ENCODE assay signal across 18 cellular contexts in the genomic region with DNA sequence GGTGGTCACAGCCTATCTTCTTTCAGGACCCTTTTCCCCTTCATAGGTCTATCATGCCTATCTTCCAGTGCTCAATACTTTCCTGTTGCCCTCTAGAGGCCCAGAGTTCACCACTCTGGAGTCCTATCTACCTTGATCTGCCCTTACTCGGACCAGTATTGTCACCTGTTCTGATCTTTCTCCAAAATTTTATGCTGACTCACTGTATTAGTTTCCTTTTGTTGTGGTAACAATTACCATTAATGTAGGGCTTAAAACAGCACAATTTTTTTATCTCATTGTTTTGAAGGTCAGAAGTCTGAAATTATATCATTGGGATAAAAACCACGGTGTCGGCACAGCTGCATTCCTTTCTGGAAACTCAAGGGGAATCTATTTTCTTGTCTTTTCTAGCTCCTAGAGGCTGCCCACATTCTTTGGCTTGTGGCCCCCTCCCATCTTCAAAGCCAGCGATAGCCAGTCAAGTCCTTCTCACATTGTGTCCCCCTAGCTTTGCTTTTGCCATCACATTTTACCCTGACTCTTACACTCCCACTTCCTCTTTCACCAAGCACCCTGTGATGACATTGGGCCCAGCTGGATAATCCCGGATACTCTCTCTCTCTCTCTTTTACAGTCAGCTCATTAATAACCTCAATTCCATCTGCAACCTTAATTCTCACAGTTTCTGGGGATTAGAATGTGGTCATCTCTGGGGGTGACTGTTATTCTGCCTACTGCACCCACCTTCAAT.
"Had no signal": no experiment of that assay in that cellular context is flagged by ENCODE, and none has a peak within 500 bp of the region (broad histone marks: within the 10 kb centered on the region; RNA-seq: fewer than 3 reads in every experiment).

No MANE protein-coding gene starts in this region.

- H3K36me3 Mint-ChIP-seq: activated CD8-positive, alpha-beta memory T cell treated with anti-CD3 and anti-CD28 coated beads, Interleukin-2, amount 10 ng/mL, durations not matched to agents 7 days and 5 days; brain; memory B cell had no signal

- DNase-seq: activated CD4-positive, alpha-beta T cell treated with anti-CD3 and anti-CD28 coated beads for 1 hour; activated CD4-positive, alpha-beta T cell treated with anti-CD3 and anti-CD28 coated beads, Interleukin-2, amount 50 U/mL, for 48 hours; activated CD8-positive, alpha-beta memory T cell treated with anti-CD3 and anti-CD28 coated beads, Interleukin-2, amount 10 ng/mL, durations not matched to agents 7 days and 5 days; activated effector memory CD4-positive, alpha-beta T cell treated with Interleukin-2 at 50 U/mL for 16 hours; activated T-cell treated with anti-CD3 and anti-CD28 coated beads, Interleukin-2, amount 50 U/mL, for 24 hours; cerebellar nuclear complex; foreskin melanocyte; head of caudate nucleus; left lung; pancreas; stimulated activated CD4-positive, alpha-beta T cell treated with anti-CD3 and anti-CD28 coated beads, Interleukin-4, amount 100 ng/mL, for 24 hours; stimulated activated naive CD8-positive, alpha-beta T cell treated with anti-CD3 and anti-CD28 coated beads, Interleukin-15, amount 100 ng/mL, for 72 hours; testis had no signal

- H3K27ac Mint-ChIP-seq: activated CD8-positive, alpha-beta memory T cell treated with anti-CD3 and anti-CD28 coated beads, Interleukin-2, amount 10 ng/mL, durations not matched to agents 7 days and 5 days; activated naive CD4-positive, alpha-beta T cell treated with anti-CD3 and anti-CD28 coated beads, Interleukin-2, amount 50 U/mL, for 24 hours; activated T-cell treated with anti-CD3 and anti-CD28 coated beads, Interleukin-2, amount 50 U/mL, for 24 hours; brain; dendritic cell treated with granulocyte-macrophage colony-stimulating factor and Interleukin-4, amounts not matched to agents 40 ng/mL and 50 ng/mL, for 4 days; memory B cell; stimulated activated naive CD8-positive, alpha-beta T cell treated with anti-CD3 and anti-CD28 coated beads, Interleukin-15, amount 100 ng/mL, for 72 hours had no signal

- H3K9me3 Mint-ChIP-seq: activated T-cell treated with anti-CD3 and anti-CD28 coated beads, Interleukin-2, amount 50 U/mL, for 24 hours; dendritic cell treated with granulocyte-macrophage colony-stimulating factor and Interleukin-4, amounts not matched to agents 40 ng/mL and 50 ng/mL, for 4 days had no signal

- H3K27me3 Mint-ChIP-seq: activated naive CD4-positive, alpha-beta T cell treated with anti-CD3 and anti-CD28 coated beads, Interleukin-2, amount 50 U/mL, for 24 hours; activated T-cell treated with anti-CD3 and anti-CD28 coated beads, Interleukin-2, amount 50 U/mL, for 24 hours; dendritic cell treated with granulocyte-macrophage colony-stimulating factor and Interleukin-4, amounts not matched to agents 40 ng/mL and 50 ng/mL, for 4 days; stimulated activated naive CD8-positive, alpha-beta T cell treated with anti-CD3 and anti-CD28 coated beads, Interleukin-15, amount 100 ng/mL, for 72 hours had no signal

- H3K9me3 ChIP-seq: left lung, pancreas, testis had no signal

- H3K27ac ChIP-seq: left lung, pancreas, testis had no signal

- H3K4me1 Mint-ChIP-seq: memory B cell, neural crest cell had no signal

- H3K4me1 ChIP-seq: testis had no signal

- H3K4me3 ChIP-seq: left lung, pancreas, testis had no signal

- H3K4me3 Mint-ChIP-seq: activated CD8-positive, alpha-beta memory T cell treated with anti-CD3 and anti-CD28 coated beads, Interleukin-2, amount 10 ng/mL, durations not matched to agents 7 days and 5 days; activated naive CD4-positive, alpha-beta T cell treated with anti-CD3 and anti-CD28 coated beads, Interleukin-2, amount 50 U/mL, for 24 hours; activated T-cell treated with anti-CD3 and anti-CD28 coated beads, Interleukin-2, amount 50 U/mL, for 24 hours; brain; dendritic cell treated with granulocyte-macrophage colony-stimulating factor and Interleukin-4, amounts not matched to agents 40 ng/mL and 50 ng/mL, for 4 days; memory B cell; neural crest cell; stimulated activated naive CD8-positive, alpha-beta T cell treated with anti-CD3 and anti-CD28 coated beads, Interleukin-15, amount 100 ng/mL, for 72 hours had no signal

- H3K27me3 ChIP-seq: left lung, pancreas, testis had no signal

- H3K36me3 ChIP-seq: left lung, pancreas had no signal
